Comparison of ENCODE assay signal across 8 cellular contexts in the genomic region with DNA sequence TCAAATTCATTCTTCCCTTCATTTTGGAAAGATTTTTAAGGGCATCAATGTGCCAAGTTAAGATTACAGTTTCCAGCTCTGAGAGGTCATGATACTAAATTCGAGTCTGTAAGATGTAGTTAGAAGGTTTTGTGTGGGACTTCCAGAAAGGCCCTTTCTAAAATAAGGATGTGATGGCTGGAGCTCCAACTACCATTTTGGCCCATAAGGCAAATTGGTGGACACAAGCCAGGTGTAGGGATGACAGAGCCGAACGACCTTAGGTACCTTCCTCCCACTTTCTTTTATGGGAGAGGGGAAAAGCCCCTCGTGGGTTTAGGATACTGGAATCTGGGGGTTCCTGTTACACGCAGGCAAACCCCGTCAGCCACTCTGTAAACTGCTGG. TPM values are rescaled to one million over a fixed set of nuclear protein-coding genes. Genes with fewer than 3 reads are reported as not detected.
A peak's percentile ranks its signal among the peaks of the same experiment; 100 is the strongest.
DNase-seq lines count a peak whose midpoint lies in the region; TF ChIP-seq lines count a peak whose summit lies in the region.

No MANE protein-coding gene starts in this region.

- 21 to 46% methylated on average over 3 to 6 of the region's 6 CpGs for WGBS in esophagus squamous epithelium, 2 donors
- WGBS in prostate gland, result 19% methylated on average over 6 of the region's 6 CpGs

- intact Hi-C loops in esophagus squamous epithelium (cut with DNase I) (no loop called here), prostate gland (cut with DNase I) (no loop called here)

- DNase-seq in GM12864 (ENCODE audit: low read depth) (no peak), Peyer's patch (no peak), esophagus squamous epithelium (lab: John Stamatoyannopoulos, UW) (no peak), prostate gland (ENCODE audit: low spot score) (no peak), DMS153 (lab: John Stamatoyannopoulos, UW) (no peak), NCI-H1092 (lab: John Stamatoyannopoulos, UW) (no peak), NCI-H510A (lab: John Stamatoyannopoulos, UW) (no peak)
- DNase-seq in stimulated activated CD4-positive, alpha-beta T cell treated with anti-CD3 and anti-CD28 coated beads, Interleukin-2, amount 100 ng/mL, for 48 hours, result no peak

- peak overlapping the region; percentile 82 for H3K4me3 ChIP-seq in GM12864 (ENCODE audit: low read depth, low read length)
- H3K4me3 ChIP-seq in Peyer's patch, result peak overlapping the region; percentile 83 to 88 (median 86)
- H3K4me3 ChIP-seq in esophagus squamous epithelium, result peak overlapping the region; percentile 66 to 93 (median 76)
- H3K4me3 ChIP-seq in prostate gland, result peak overlapping the region; percentile 88 to 90

- H3K9me3 ChIP-seq in Peyer's patch, result no peaks in the 10 kb centered on the region
- no peaks in the 10 kb centered on the region for H3K9me3 ChIP-seq in esophagus squamous epithelium
- H3K9me3 ChIP-seq in prostate gland, result no peaks in the 10 kb centered on the region

- H3K27me3 ChIP-seq in Peyer's patch, result no peaks in the 10 kb centered on the region
- H3K27me3 ChIP-seq in esophagus squamous epithelium, result no peaks in the 10 kb centered on the region
- no peaks in the 10 kb centered on the region for H3K27me3 ChIP-seq in prostate gland (replicated peaks; ENCODE audit: insufficient read depth)

- H3K36me3 ChIP-seq in Peyer's patch (no peaks in the 10 kb centered on the region), esophagus squamous epithelium (no peaks in the 10 kb centered on the region), prostate gland (no peaks in the 10 kb centered on the region)

- TF ChIP-seq POLR2A in Peyer's patch (IDR thresholded peaks at IDR 0.05), result no peak
- no peak for TF ChIP-seq POLR2A in esophagus squamous epithelium (IDR thresholded peaks at IDR 0.05)
- no peak for TF ChIP-seq POLR2A in prostate gland (IDR thresholded peaks at IDR 0.05)

- H3K4me1 ChIP-seq in Peyer's patch (no peaks in the 10 kb centered on the region), esophagus squamous epithelium (peaks cover 0 to 26% (median 6%) of the 10 kb centered on the region in 3 donors), prostate gland (replicated peaks) (no peaks in the 10 kb centered on the region)

- TF ChIP-seq CTCF in GM12864 (IDR thresholded peaks at IDR 0.05; ENCODE audit: low read depth, low read length, missing control alignments) (no peak), Peyer's patch (IDR thresholded peaks at IDR 0.05) (no peak), esophagus squamous epithelium (IDR thresholded peaks at IDR 0.05) (no peak), prostate gland (IDR thresholded peaks at IDR 0.05) (no peak)

- H3K27ac ChIP-seq in Peyer's patch (peak overlapping the region; percentile 73 to 82 (median 80)), esophagus squamous epithelium (peak overlapping the region; percentile 84 to 91 (median 86)), prostate gland (peak overlapping the region; percentile 79 to 81)

RNA-seq across cellular contexts. Expression of gene PTPDC1, which starts 54.3 kb away (rescaled TPM):
- total RNA-seq in Peyer's patch, result 10 to 100 TPM in 2 of 4 donors, 1 to 10 TPM in 2; 7.2 to 15.7 (median 9.4) TPM
- total RNA-seq in esophagus squamous epithelium, result 1 to 10 TPM; 2.1 to 8.2 (median 3.3) TPM
- 10 to 100 TPM in 1 of 2 donors, 1 to 10 TPM in 1; 4.6 to 17.9 TPM for total RNA-seq in prostate gland
